In the genomic region with DNA sequence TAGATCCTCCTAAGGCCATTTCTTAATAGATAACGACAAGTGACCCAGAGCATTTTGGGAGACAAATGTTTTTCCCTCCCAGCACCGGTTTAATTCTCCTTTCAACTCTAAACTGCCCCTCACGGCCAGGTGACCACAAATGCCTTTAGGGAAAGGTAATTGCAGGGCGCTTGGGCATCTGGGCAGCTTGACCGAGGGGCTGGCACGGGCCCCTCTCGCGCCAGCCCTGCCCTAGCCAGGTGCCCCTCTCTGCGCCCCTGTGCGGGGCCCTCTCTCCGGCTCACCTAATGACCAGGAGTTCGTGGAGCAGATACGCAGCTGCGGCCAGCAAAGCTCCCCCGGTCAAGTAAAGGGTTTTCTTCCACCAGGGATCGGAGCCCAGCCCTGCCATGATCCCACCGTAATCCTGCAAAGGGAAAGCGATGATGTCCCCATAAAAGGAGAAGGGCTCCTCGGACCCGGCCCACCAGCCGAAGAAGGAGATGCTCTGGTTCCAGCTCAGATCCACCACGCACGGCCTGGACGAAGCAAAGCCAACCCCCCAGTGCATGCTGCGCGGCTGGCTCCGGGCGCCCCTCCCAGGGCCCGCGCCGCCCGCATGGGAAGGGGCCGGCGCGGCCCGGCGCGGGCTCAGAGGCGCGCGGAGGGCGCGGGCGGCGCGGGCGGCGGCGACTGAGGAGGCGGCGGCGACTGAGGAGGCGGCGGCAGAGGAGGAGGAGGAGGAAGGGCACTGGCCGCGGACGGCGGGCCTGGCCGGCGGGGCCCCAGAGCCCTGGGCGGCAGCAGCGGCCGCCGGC, we compare ENCODE assay signal across 1 cellular context.
TF ChIP-seq lines count a peak whose summit lies in the region.

No MANE protein-coding gene starts in this region.

TF ChIP-seq in A549, 52 proteins besides CTCF, POLR2A, EP300 and RAD21 (continued from another document):
- no peak for TF ChIP-seq PBX3 (IDR thresholded peaks at IDR 0.05)
